ENCODE assay signal across 1 cellular context in genomic region chr2:239251971-239252370, GRCh38.
TF ChIP-seq lines count a peak whose summit lies in the region.

No MANE protein-coding gene starts in this region.

TF ChIP-seq in SK-N-SH, 30 proteins besides CTCF, POLR2A, EP300 and RAD21 (continued from another document):
- no peak for TF ChIP-seq POLR2AphosphoS5 (IDR thresholded peaks at IDR 0.05; ENCODE audit: low read depth, low read length)
- no peak for TF ChIP-seq RXRA (IDR thresholded peaks at IDR 0.05; ENCODE audit: borderline replicate concordance, low read depth)
- no peak for TF ChIP-seq EZH2phosphoT487 (IDR thresholded peaks at IDR 0.05; ENCODE audit: borderline replicate concordance, low read depth)
- no peak for TF ChIP-seq RCOR1 (IDR thresholded peaks at IDR 0.05; ENCODE audit: low read length)
